19 cellular contexts compared by ENCODE assay signal in the genomic region with DNA sequence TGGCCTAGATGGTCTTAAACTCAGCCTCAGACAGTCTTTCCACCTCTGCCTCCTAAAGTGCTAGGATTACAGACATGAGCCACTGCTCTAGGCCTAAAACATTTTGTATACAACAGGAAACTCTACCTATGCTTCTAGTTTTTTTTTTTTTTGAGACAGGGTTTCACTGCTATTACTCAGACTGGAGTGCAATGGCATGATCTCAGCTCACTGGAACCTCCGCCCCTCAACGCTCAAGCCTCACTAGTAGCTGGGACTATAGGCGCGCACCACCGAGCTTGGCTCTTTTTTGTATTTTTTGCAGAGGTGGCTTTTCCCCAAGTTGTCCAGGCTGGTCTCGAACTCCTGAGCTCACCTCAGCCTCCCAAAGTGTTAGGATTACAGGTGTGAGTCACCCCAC. TPM values are rescaled to one million over a fixed set of nuclear protein-coding genes. Genes with fewer than 3 reads are reported as not detected.
DNase-seq lines count a peak whose midpoint lies in the region; ATAC-seq and TF ChIP-seq lines count a peak whose summit lies in the region.
"Had no signal": no experiment of that assay in that cellular context is flagged by ENCODE, and none has a peak within 500 bp of the region (broad histone marks: within the 10 kb centered on the region; RNA-seq: fewer than 3 reads in every experiment).

No MANE protein-coding gene starts in this region.

- H3K36me3 Mint-ChIP-seq in CD4-positive, alpha-beta T cell (ENCODE audit: low read depth) = peaks cover 99% of the 10 kb centered on the region
- peaks cover 96% of the 10 kb centered on the region for H3K36me3 Mint-ChIP-seq in activated T-helper 2 cell treated with anti-CD3 and anti-CD28 coated beads, Interferon-gamma antibody, Interleukin-2, Interleukin-4, amounts not matched to agents 10 μg/mL and 5 μg/mL and 100 μg/mL, durations not matched to agents 14 hours and 24 hours and 36 hours (ENCODE audit: low read depth)

- peaks cover 77% of the 10 kb centered on the region for H3K4me1 Mint-ChIP-seq in CD4-positive, alpha-beta T cell (ENCODE audit: low read depth)
- H3K4me1 Mint-ChIP-seq in activated T-helper 2 cell treated with anti-CD3 and anti-CD28 coated beads, Interferon-gamma antibody, Interleukin-2, Interleukin-4, amounts not matched to agents 10 μg/mL and 5 μg/mL and 100 μg/mL, durations not matched to agents 14 hours and 24 hours and 36 hours (ENCODE audit: low read depth) = peaks cover 35% of the 10 kb centered on the region

- intact Hi-C loops in CD4-positive, alpha-beta T cell (cut with DNase I, micrococcal nuclease) = loop anchor here (10.0 kb wide), 11 partner anchors 105 to 1835 kb away; a partner anchor contains a TSS
- intact Hi-C loops in activated T-helper 2 cell treated with anti-CD3 and anti-CD28 coated beads, Interferon-gamma antibody, Interleukin-2, Interleukin-4, amounts not matched to agents 10 μg/mL and 5 μg/mL and 100 μg/mL, durations not matched to agents 14 hours and 24 hours and 36 hours (cut with micrococcal nuclease) = no loop called here

- H3K4me3 Mint-ChIP-seq in CD4-positive, alpha-beta T cell = no peak overlapping the region
- H3K4me3 Mint-ChIP-seq in activated T-helper 2 cell treated with anti-CD3 and anti-CD28 coated beads, Interferon-gamma antibody, Interleukin-2, Interleukin-4, amounts not matched to agents 10 μg/mL and 5 μg/mL and 100 μg/mL, durations not matched to agents 14 hours and 24 hours and 36 hours (ENCODE audit: low read depth) = no peak overlapping the region
- H3K4me3 Mint-ChIP-seq: GM23338 had no signal

- no peaks in the 10 kb centered on the region for H3K27me3 ChIP-seq in CD4-positive, alpha-beta T cell (ENCODE audit: control insufficient read depth, insufficient read depth, low read length)
- H3K27me3 ChIP-seq: BLaER1, esophagus muscularis mucosa, heart right ventricle, sigmoid colon, thyroid gland had no signal

- no peak for ATAC-seq in CD4-positive, alpha-beta T cell (ENCODE audit: poor library complexity)
- no peak for ATAC-seq in GM21528 (IDR thresholded peaks at IDR 0.05; ENCODE audit: low FRiP score, unreplicated experiment)
- ATAC-seq: GM23338, heart right ventricle, SK-N-SH treated with all-trans-retinoic acid at 6 μM for 48 hours had no signal

- POLR2A ChIA-PET in CD4-positive, alpha-beta T cell (lab: Charles Lee) = no interaction called here

- no peak for TF ChIP-seq CTCF in CD4-positive, alpha-beta T cell (IDR thresholded peaks at IDR 0.05)
- TF ChIP-seq CTCF in VCaP (conservative IDR thresholded peaks at IDR 0.05) = no peak
- TF ChIP-seq CTCF in fibroblast of mammary gland (conservative IDR thresholded peaks at IDR 0.05; ENCODE audit: control insufficient read depth, insufficient read depth, low read depth, low read length) = no peak

- no peaks in the 10 kb centered on the region for H3K9me3 ChIP-seq in CD4-positive, alpha-beta T cell (ENCODE audit: control insufficient read depth, low read length)
- H3K9me3 ChIP-seq: BLaER1, esophagus muscularis mucosa, heart right ventricle, sigmoid colon, thyroid gland had no signal

- no peaks in the 10 kb centered on the region for H3K27me3 Mint-ChIP-seq in CD4-positive, alpha-beta T cell
- no peaks in the 10 kb centered on the region for H3K27me3 Mint-ChIP-seq in activated T-helper 2 cell treated with anti-CD3 and anti-CD28 coated beads, Interferon-gamma antibody, Interleukin-2, Interleukin-4, amounts not matched to agents 10 μg/mL and 5 μg/mL and 100 μg/mL, durations not matched to agents 14 hours and 24 hours and 36 hours (ENCODE audit: low read depth)

- H3K27ac Mint-ChIP-seq in CD4-positive, alpha-beta T cell = peak overlapping the region; percentile 39
- H3K27ac Mint-ChIP-seq in activated T-helper 2 cell treated with anti-CD3 and anti-CD28 coated beads, Interferon-gamma antibody, Interleukin-2, Interleukin-4, amounts not matched to agents 10 μg/mL and 5 μg/mL and 100 μg/mL, durations not matched to agents 14 hours and 24 hours and 36 hours = no peak overlapping the region

- no peak for DNase-seq in CD4-positive, alpha-beta T cell
- peak; percentile 10 for DNase-seq in EH (ENCODE audit: low read depth)
- peak; percentile 35 for DNase-seq in fibroblast of mammary gland (ENCODE audit: low read depth)
- no peak for DNase-seq in substantia nigra (lab: John Stamatoyannopoulos, UW)
- DNase-seq in activated T-helper 2 cell treated with anti-CD3 and anti-CD28 coated beads, Interferon-gamma antibody, Interleukin-2, Interleukin-4, amounts not matched to agents 10 μg/mL and 5 μg/mL and 100 μg/mL, durations not matched to agents 14 hours and 24 hours and 36 hours (ENCODE audit: low spot score) = no peak
- DNase-seq: dermis blood vessel endothelial cell; heart right ventricle; MV-4-11; PC-9; sigmoid colon; stimulated activated CD4-positive, alpha-beta T cell treated with anti-CD3 and anti-CD28 coated beads, Interleukin-2, amount 100 ng/mL, for 48 hours; stimulated activated CD8-positive, alpha-beta memory T cell treated with anti-CD3 and anti-CD28 coated beads, Interleukin-4, amount 100 ng/mL, for 48 hours; thyroid gland had no signal

- CTCF ChIA-PET in CD4-positive, alpha-beta T cell (lab: Charles Lee) = interaction anchor here (0.7 to 0.9 kb wide), 2 partner anchors 15 to 29 kb away, joined by 3 read pairs; no protein-coding TSS in a partner anchor

- no peaks in the 10 kb centered on the region for H3K9me3 Mint-ChIP-seq in CD4-positive, alpha-beta T cell
- H3K9me3 Mint-ChIP-seq in activated T-helper 2 cell treated with anti-CD3 and anti-CD28 coated beads, Interferon-gamma antibody, Interleukin-2, Interleukin-4, amounts not matched to agents 10 μg/mL and 5 μg/mL and 100 μg/mL, durations not matched to agents 14 hours and 24 hours and 36 hours = no peaks in the 10 kb centered on the region

- no peak overlapping the region for H3K27ac ChIP-seq in CD4-positive, alpha-beta T cell (ENCODE audit: low read depth, low read length)
- H3K27ac ChIP-seq in VCaP = peak overlapping the region; percentile 100
- no peak overlapping the region for H3K27ac ChIP-seq in substantia nigra (ENCODE audit: low read depth, low read length, poor library complexity, severe bottlenecking)
- H3K27ac ChIP-seq: BLaER1, esophagus muscularis mucosa, heart right ventricle, PC-9, sigmoid colon, thyroid gland had no signal

- H3K4me3 ChIP-seq in fibroblast of mammary gland (ENCODE audit: control insufficient read depth, low read depth, low read length) = no peak overlapping the region
- H3K4me3 ChIP-seq: BLaER1, esophagus muscularis mucosa, GM23338, heart right ventricle, PC-9, sigmoid colon, thyroid gland had no signal

RNA-seq across cellular contexts. Expression of a gene that starts 5.4 kb away (rescaled TPM):
- total RNA-seq in CD4-positive, alpha-beta T cell = 100 to 1,000 TPM; 354 to 366 TPM
- total RNA-seq in activated T-helper 2 cell treated with anti-CD3 and anti-CD28 coated beads, Interferon-gamma antibody, Interleukin-2, Interleukin-4, amounts not matched to agents 10 μg/mL and 5 μg/mL and 100 μg/mL, durations not matched to agents 14 hours and 24 hours and 36 hours = 333 and 340 TPM in 2 replicates

RNA-seq across cellular contexts. Expression of a gene that starts 26.7 kb away (rescaled TPM):
- 100 to 1,000 TPM; 178 to 187 TPM for total RNA-seq in CD4-positive, alpha-beta T cell
- 169 and 170 TPM in 2 replicates for total RNA-seq in activated T-helper 2 cell treated with anti-CD3 and anti-CD28 coated beads, Interferon-gamma antibody, Interleukin-2, Interleukin-4, amounts not matched to agents 10 μg/mL and 5 μg/mL and 100 μg/mL, durations not matched to agents 14 hours and 24 hours and 36 hours

Comparison
In these comparisons a context has a peak if more than half of its experiments do, and no peak if none do; other contexts are left out.
1. DNase-seq: peak in EH (single experiment) and fibroblast of mammary gland (single experiment); none in CD4-positive, alpha-beta T cell (0 of 10), substantia nigra (0 of 49) and activated T-helper 2 cell treated with anti-CD3 and anti-CD28 coated beads, Interferon-gamma antibody, Interleukin-2, Interleukin-4, amounts not matched to agents 10 μg/mL and 5 μg/mL and 100 μg/mL, durations not matched to agents 14 hours and 24 hours and 36 hours (single experiment).